ENCODE assay signal across 19 cellular contexts in genomic region chr2:29065479-29065847, GRCh38. TPM values are rescaled to one million over a fixed set of nuclear protein-coding genes. Genes with fewer than 3 reads are reported as not detected.
DNase-seq lines count a peak whose midpoint lies in the region; ATAC-seq and TF ChIP-seq lines count a peak whose summit lies in the region.
"Had no signal": no experiment of that assay in that cellular context is flagged by ENCODE, and none has a peak within 500 bp of the region (broad histone marks: within the 10 kb centered on the region; RNA-seq: fewer than 3 reads in every experiment).

No MANE protein-coding gene starts in this region.

- no peaks in the 10 kb centered on the region for H3K36me3 ChIP-seq in esophagus squamous epithelium
- no peaks in the 10 kb centered on the region for H3K36me3 ChIP-seq in osteoblast (ENCODE audit: insufficient read depth, low read length)
- no peaks in the 10 kb centered on the region for H3K36me3 ChIP-seq in tibial nerve
- H3K36me3 ChIP-seq: BLaER1 had no signal

- H3K27ac ChIP-seq in esophagus squamous epithelium (peak overlapping the region; percentile 92 to 95 (median 94)), osteoblast (ENCODE audit: low read depth, low read length) (no peak overlapping the region), tibial nerve (peak overlapping the region; percentile 76 to 98 (median 93))
- H3K27ac ChIP-seq: BLaER1 had no signal

- intact Hi-C loops in esophagus squamous epithelium (cut with DNase I): no loop called here

- H3K4me1 ChIP-seq in esophagus squamous epithelium: peaks cover 49 to 76% (median 56%) of the 10 kb centered on the region in 3 donors
- H3K4me1 ChIP-seq in osteoblast (ENCODE audit: insufficient read depth, low read length): peaks cover 22% of the 10 kb centered on the region
- H3K4me1 ChIP-seq in tibial nerve: peaks cover 4 to 70% (median 52%) of the 10 kb centered on the region in 4 donors
- H3K4me1 ChIP-seq: BLaER1 had no signal

- TF ChIP-seq POLR2A in esophagus squamous epithelium (IDR thresholded peaks at IDR 0.05) (no peak), tibial nerve (IDR thresholded peaks at IDR 0.05) (no peak)

- H4K20me1 ChIP-seq in osteoblast (ENCODE audit: insufficient read depth, low read length): no peaks in the 10 kb centered on the region
- H4K20me1 ChIP-seq: BLaER1 had no signal

- H3K79me2 ChIP-seq in osteoblast (ENCODE audit: insufficient read depth, low read length): no peaks in the 10 kb centered on the region

- peak overlapping the region; percentile 47 for H2AFZ ChIP-seq in osteoblast (ENCODE audit: low read length)

- TF ChIP-seq EP300 in tibial nerve (IDR thresholded peaks at IDR 0.05): no peak

- no peak for ATAC-seq in HG03439 (IDR thresholded peaks at IDR 0.05; ENCODE audit: unreplicated experiment)
- ATAC-seq: activated CD4-positive, alpha-beta T cell treated with anti-CD3 and anti-CD28 coated beads for 36 hours; naive thymus-derived CD8-positive, alpha-beta T cell had no signal

- no peaks in the 10 kb centered on the region for H3K9me3 ChIP-seq in esophagus squamous epithelium
- H3K9me3 ChIP-seq in osteoblast (ENCODE audit: low read depth, low read length): no peaks in the 10 kb centered on the region
- no peaks in the 10 kb centered on the region for H3K9me3 ChIP-seq in tibial nerve
- H3K9me3 ChIP-seq: BLaER1 had no signal

- H3K4me2 ChIP-seq in osteoblast (ENCODE audit: insufficient read depth, low read length): no peak overlapping the region
- H3K4me2 ChIP-seq: BLaER1 had no signal

- peak overlapping the region in 1 of 4 donors; percentile 28 for H3K4me3 ChIP-seq in esophagus squamous epithelium
- no peak overlapping the region for H3K4me3 ChIP-seq in osteoblast (ENCODE audit: insufficient read depth, low read length)
- H3K4me3 ChIP-seq in tibial nerve: peak overlapping the region in 2 of 4 donors; percentile 31 to 35
- H3K4me3 ChIP-seq: BLaER1 had no signal

- TF ChIP-seq CTCF in esophagus squamous epithelium (IDR thresholded peaks at IDR 0.05) (no peak), osteoblast (IDR thresholded peaks at IDR 0.05; ENCODE audit: extremely low read depth, low read depth, low read length) (no peak), tibial nerve (IDR thresholded peaks at IDR 0.05) (no peak)

- no peaks in the 10 kb centered on the region for H3K27me3 ChIP-seq in esophagus squamous epithelium
- H3K27me3 ChIP-seq in osteoblast (ENCODE audit: insufficient read depth, low read length): peaks cover 2% of the 10 kb centered on the region
- no peaks in the 10 kb centered on the region for H3K27me3 ChIP-seq in tibial nerve
- H3K27me3 ChIP-seq: BLaER1 had no signal

- 40% methylated on average over 4 of the region's 4 CpGs; no CpG with 5 or more reads in 1 of the 2 donors for WGBS in esophagus squamous epithelium, 2 donors
- 11 to 35% methylated on average over 4 of the region's 4 CpGs for WGBS in tibial nerve, 2 donors

- DNase-seq in astrocyte of the hippocampus (ENCODE audit: low read depth, low spot score): peak; percentile 42
- DNase-seq in esophagus squamous epithelium (lab: John Stamatoyannopoulos, UW): no peak
- DNase-seq in osteoblast (ENCODE audit: insufficient read length, low spot score, missing footprints): no peak
- no peak for DNase-seq in tibial nerve (ENCODE audit: low spot score in 2 of 2)
- DNase-seq in dermis blood vessel endothelial cell: no peak
- DNase-seq in dedifferentiated amniotic fluid mesenchymal stem cell (ENCODE audit: extremely low spot score): no peak
- DNase-seq in NCI-H1105 treated with DMSO at 0.1 percent for 48 hours (lab: John Stamatoyannopoulos, UW): no peak
- DNase-seq: activated CD4-positive, alpha-beta T cell treated with anti-CD3 and anti-CD28 coated beads for 36 hours; activated naive CD4-positive, alpha-beta T cell treated with anti-CD3 and anti-CD28 coated beads, Interleukin-2, amount 10 ng/mL, durations not matched to agents 7 days and 5 days; DMS 273 treated with DMSO at 0.1 percent for 48 hours; effector memory CD4-positive, alpha-beta T cell; naive thymus-derived CD8-positive, alpha-beta T cell; NCI-H1694 treated with DMSO at 0.1 percent for 48 hours; NCI-H446 treated with DMSO at 0.1 percent for 48 hours; T-helper 9 cell; trophoblast cell had no signal

RNA-seq across cellular contexts. Expression of gene PCARE, which starts 8.9 kb away (rescaled TPM):
- total RNA-seq in esophagus squamous epithelium (under 1 TPM in 1 of 4 donors, not detected in 3; 0.04 TPM), osteoblast (not detected in 2 replicates), tibial nerve (under 1 TPM; 0.20 to 0.30 (median 0.21) TPM), dermis blood vessel endothelial cell (under 0.01 TPM in 1 of 2 replicates, not detected in the other)
- total RNA-seq: activated CD4-positive, alpha-beta T cell treated with anti-CD3 and anti-CD28 coated beads for 36 hours; M059J; naive thymus-derived CD8-positive, alpha-beta T cell had no signal

RNA-seq across cellular contexts. Expression of gene CLIP4, which starts 49.8 kb away (rescaled TPM):
- total RNA-seq in esophagus squamous epithelium (10 to 100 TPM; 39.7 to 85.3 (median 46.5) TPM), osteoblast (124 and 136 TPM in 2 replicates), tibial nerve (10 to 100 TPM; 71.4 to 98.6 (median 91.2) TPM), dermis blood vessel endothelial cell (9.5 and 12.3 TPM in 2 replicates)
